37 cellular contexts compared by ENCODE assay signal in the genomic region with DNA sequence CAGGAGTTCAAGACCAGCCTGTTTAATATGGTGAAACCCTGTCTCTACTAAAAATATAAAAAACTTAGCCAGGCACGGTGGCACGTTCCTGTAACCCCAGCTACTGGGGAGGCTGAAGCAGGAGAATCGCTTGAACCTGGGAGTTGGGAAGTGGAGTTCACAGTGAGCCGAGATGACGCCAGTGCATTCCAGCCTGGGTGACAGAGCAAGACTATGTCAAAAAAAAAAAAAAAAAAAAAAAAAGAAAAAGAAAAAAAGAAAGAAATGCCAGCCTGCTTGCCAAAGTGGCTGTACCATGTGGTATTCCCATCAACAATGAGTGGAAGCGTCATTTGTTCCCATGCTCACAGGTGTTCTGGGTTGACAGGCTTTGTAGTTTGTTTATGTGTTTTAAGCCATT. TPM values are rescaled to one million over a fixed set of nuclear protein-coding genes. Genes with fewer than 3 reads are reported as not detected.
"Had no signal": no experiment of that assay in that cellular context is flagged by ENCODE, and none has a peak within 500 bp of the region (broad histone marks: within the 10 kb centered on the region; RNA-seq: fewer than 3 reads in every experiment).

No MANE protein-coding gene starts in this region.

- H3K4me2 ChIP-seq: KMS-11 had no signal

- DNase-seq: Karpas-422, Kasumi-1, MG63, MM.1S, MV-4-11, NCI-H1048, NCI-H1092, NCI-H1092 treated with DMSO at 0.1 percent for 48 hours, NCI-H1105, NCI-H1105 treated with DMSO at 0.1 percent for 48 hours, NCI-H1417, NCI-H1417 treated with DMSO at 0.1 percent for 48 hours, NCI-H1436, NCI-H1436 treated with DMSO at 0.1 percent for 48 hours, NCI-H146, NCI-H1694, NCI-H1694 treated with DMSO at 0.1 percent for 48 hours, NCI-H187, NCI-H187 treated with DMSO at 0.1 percent for 48 hours, NCI-H1930, NCI-H2029, NCI-H2029 treated with DMSO at 0.1 percent for 48 hours, NCI-H2081, NCI-H2081 treated with DMSO at 0.1 percent for 48 hours, NCI-H2107, NCI-H2227 treated with DMSO at 0.1 percent for 48 hours, NCI-H226, NCI-H345, NCI-H446, NCI-H446 treated with DMSO at 0.1 percent for 48 hours, NCI-H510A, NCI-H510A treated with DMSO at 0.1 percent for 48 hours, NCI-H524, NCI-H524 treated with DMSO at 0.1 percent for 48 hours had no signal

- H3K27ac ChIP-seq: KMS-11 had no signal

- H3K9ac ChIP-seq: KMS-11 had no signal

- H3K4me3 ChIP-seq: MG63 had no signal

- H3K27me3 ChIP-seq: MG63 had no signal

- H3K36me3 ChIP-seq: MG63 had no signal

- H3K9me3 ChIP-seq: MG63 had no signal

RNA-seq across cellular contexts. Expression of a gene that starts 43.3 kb away (rescaled TPM):
- total RNA-seq: M059J, MCF 10A had no signal
